Comparison of ENCODE assay signal across 1 cellular context in the genomic region with DNA sequence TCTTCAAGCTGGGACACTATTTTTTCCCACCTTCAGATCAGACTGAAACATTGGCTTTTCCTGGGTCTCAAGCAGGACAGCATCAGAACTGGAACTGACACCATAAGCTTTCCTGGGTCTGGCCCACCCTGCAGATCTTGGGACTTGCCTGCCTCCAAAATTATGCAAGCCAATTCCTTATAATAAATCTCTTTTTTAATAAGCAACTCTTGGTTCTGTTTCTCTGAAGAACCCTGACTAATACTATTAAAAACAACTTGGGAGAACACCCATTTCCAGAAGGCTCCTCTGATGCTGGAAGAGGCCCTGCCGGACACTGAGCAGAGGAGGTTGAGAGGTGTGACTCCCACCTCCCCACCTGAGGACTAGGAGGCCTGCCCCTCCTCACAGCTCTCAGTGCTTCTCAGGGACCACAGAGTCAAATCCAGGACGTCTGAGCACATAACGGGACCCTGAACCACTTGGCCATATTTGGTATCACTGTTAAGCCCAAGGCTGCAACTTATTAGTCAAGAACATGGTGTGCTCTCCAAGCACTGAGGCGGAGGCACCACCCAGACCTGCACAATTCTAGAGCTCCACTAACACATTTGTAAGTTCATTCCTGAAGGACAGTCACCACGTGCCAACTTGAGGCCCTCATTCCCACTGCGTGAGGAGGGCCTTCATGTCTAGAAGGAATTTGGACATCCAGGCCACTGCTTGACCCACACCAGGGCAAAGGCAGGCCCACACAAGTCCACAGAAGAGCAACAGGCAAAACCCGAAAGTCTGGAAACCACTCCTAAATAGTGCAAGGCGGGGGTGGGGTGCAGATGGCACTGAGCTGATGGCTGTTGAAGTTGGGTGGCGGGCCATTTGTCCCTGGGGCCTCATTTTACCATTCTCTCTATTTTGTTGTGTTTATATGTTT.
TF ChIP-seq lines count a peak whose summit lies in the region.

No MANE protein-coding gene starts in this region.

TF ChIP-seq in IMR-90, 13 proteins besides CTCF, POLR2A, EP300 and RAD21:
- TF ChIP-seq USF2 (IDR thresholded peaks at IDR 0.05; ENCODE audit: low read depth, low read length) (no peak), CEBPB (IDR thresholded peaks at IDR 0.05; ENCODE audit: low read depth, low read length) (no peak), CHD1 (IDR thresholded peaks at IDR 0.05; ENCODE audit: low read depth, low read length) (no peak), RFX5 (IDR thresholded peaks at IDR 0.05; ENCODE audit: low read depth, low read length) (no peak), MXI1 (IDR thresholded peaks at IDR 0.05; ENCODE audit: borderline replicate concordance, low read depth, low read length) (no peak), MAZ (IDR thresholded peaks at IDR 0.05; ENCODE audit: borderline replicate concordance, low read depth, low read length) (no peak), MAFK (IDR thresholded peaks at IDR 0.05; ENCODE audit: low read depth, low read length) (no peak), RCOR1 (IDR thresholded peaks at IDR 0.05; ENCODE audit: insufficient replicate concordance, low read length) (no peak), SMC3 (IDR thresholded peaks at IDR 0.05; ENCODE audit: low read depth, low read length) (no peak), BHLHE40 (IDR thresholded peaks at IDR 0.05; ENCODE audit: low read depth, low read length) (no peak), FOS (IDR thresholded peaks at IDR 0.05; ENCODE audit: low read depth, low read length) (no peak), ELK1 (IDR thresholded peaks at IDR 0.05; ENCODE audit: borderline replicate concordance, low read depth, low read length) (no peak), NFE2L2 (IDR thresholded peaks at IDR 0.05; ENCODE audit: low read depth, low read length) (no peak)
